In the genomic region with DNA sequence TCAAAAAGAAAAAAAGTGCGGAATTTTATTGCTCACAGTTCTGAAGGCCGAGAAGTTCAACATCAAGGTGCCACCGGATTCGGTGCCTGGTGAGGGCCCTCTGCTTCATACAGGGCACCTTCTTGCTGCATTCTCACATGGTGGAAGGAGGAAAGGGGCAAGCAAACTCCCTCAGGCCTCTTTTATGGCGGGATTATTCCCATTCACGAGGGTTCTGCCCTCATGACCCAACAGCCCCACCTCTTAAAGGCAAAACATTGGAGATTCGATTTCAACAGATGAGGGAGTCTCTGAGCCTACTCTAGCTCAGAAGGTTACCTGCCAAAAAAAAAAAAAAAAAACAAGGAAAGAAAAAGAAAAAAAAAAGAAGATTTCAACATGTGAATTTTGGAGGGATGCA, we compare ENCODE assay signal across 8 cellular contexts.
"Had no signal": no experiment of that assay in that cellular context is flagged by ENCODE, and none has a peak within 500 bp of the region (broad histone marks: within the 10 kb centered on the region; RNA-seq: fewer than 3 reads in every experiment).

No MANE protein-coding gene starts in this region.

- H3K27ac Mint-ChIP-seq: IgD-negative memory B cell had no signal

- ATAC-seq: HepG2 had no signal

- H3K4me2 ChIP-seq: KMS-11 had no signal

- DNase-seq: GM23248, H7, HCEC 1CT, KBM-7 had no signal

- H3K9me3 Mint-ChIP-seq: IgD-negative memory B cell had no signal

- H2AFZ ChIP-seq: GM23248 had no signal

- H3K27ac ChIP-seq: GM23248, HL-60, KMS-11 had no signal

- H3K4me3 ChIP-seq: GM23248 had no signal

- H3K4me3 Mint-ChIP-seq: IgD-negative memory B cell had no signal

- H3K9ac ChIP-seq: GM23248, KMS-11 had no signal
